Comparison of ENCODE assay signal across 20 cellular contexts in genomic region chr16:15533386-15533785, GRCh38.
"Had no signal": no experiment of that assay in that cellular context is flagged by ENCODE, and none has a peak within 500 bp of the region (broad histone marks: within the 10 kb centered on the region; RNA-seq: fewer than 3 reads in every experiment).

No MANE protein-coding gene starts in this region.

- ATAC-seq: left lobe of liver, natural killer cell had no signal

- H3K9me3 ChIP-seq: colonic mucosa, ovary, right atrium auricular region, stomach, thoracic aorta, transverse colon had no signal

- H3K4me1 ChIP-seq: colonic mucosa, right atrium auricular region, stomach, transverse colon had no signal

- H3K4me2 ChIP-seq: hepatocyte had no signal

- H2AFZ ChIP-seq: hepatocyte had no signal

- H3K36me3 Mint-ChIP-seq: mesothelial cell of epicardium, natural killer cell had no signal

- H3K27ac Mint-ChIP-seq: mesothelial cell of epicardium, natural killer cell had no signal

- H3K4me1 Mint-ChIP-seq: mesothelial cell of epicardium, natural killer cell had no signal

- H3K9me3 Mint-ChIP-seq: mesothelial cell of epicardium, natural killer cell, neural crest cell had no signal

- FAIRE-seq: small intestine had no signal

- H3K4me3 Mint-ChIP-seq: mesothelial cell of epicardium, natural killer cell, neural crest cell had no signal

- DNase-seq: colonic mucosa; dermis blood vessel endothelial cell; foreskin melanocyte; head of caudate nucleus; islet precursor cell; natural killer cell; nucleus accumbens; ovary; small intestine; stimulated activated CD4-positive, alpha-beta T cell treated with anti-CD3 and anti-CD28 coated beads, Interleukin-12 subunit alpha, Interleukin-12 subunit beta, amount 100 ng/mL, for 4 hours; stimulated activated naive CD4-positive, alpha-beta T cell; stomach; substantia nigra; transverse colon had no signal

- H3K27me3 ChIP-seq: colonic mucosa, hepatocyte, ovary, right atrium auricular region, stomach, transverse colon had no signal

- H3K4me3 ChIP-seq: colonic mucosa, hepatocyte, ovary, right atrium auricular region, stomach, thoracic aorta, transverse colon had no signal

- H3K27ac ChIP-seq: colonic mucosa, hepatocyte, ovary, right atrium auricular region, stomach, thoracic aorta, transverse colon had no signal

- H3K79me2 ChIP-seq: hepatocyte had no signal

- H3K36me3 ChIP-seq: colonic mucosa, ovary, right atrium auricular region, transverse colon had no signal
